Comparison of ENCODE assay signal across 25 cellular contexts in the genomic region with DNA sequence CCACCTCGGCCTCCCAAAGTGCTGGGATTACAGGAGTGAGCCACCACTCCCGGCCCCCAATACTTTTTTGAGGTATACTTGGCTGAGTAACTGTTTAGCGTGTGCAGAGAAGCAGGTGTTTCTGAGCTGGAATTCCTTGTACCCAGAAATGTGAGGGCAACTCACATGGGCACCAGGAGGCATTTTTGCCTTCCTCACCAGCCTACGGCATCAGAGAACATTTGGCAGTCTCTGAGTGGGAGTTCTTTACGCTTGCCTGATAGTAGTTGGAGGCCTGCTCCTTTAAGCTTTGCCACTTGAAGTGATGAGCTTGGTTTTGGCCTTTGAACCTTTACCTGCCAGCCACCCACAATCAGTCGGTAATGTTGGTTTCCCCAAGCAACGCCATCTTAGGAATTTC. TPM values are rescaled to one million over a fixed set of nuclear protein-coding genes. Genes with fewer than 3 reads are reported as not detected.
DNase-seq lines count a peak whose midpoint lies in the region; ATAC-seq, FAIRE-seq and TF ChIP-seq lines count a peak whose summit lies in the region.
"Had no signal": no experiment of that assay in that cellular context is flagged by ENCODE, and none has a peak within 500 bp of the region (broad histone marks: within the 10 kb centered on the region; RNA-seq: fewer than 3 reads in every experiment).

No MANE protein-coding gene starts in this region.

- ATAC-seq in GM21390 (IDR thresholded peaks at IDR 0.05; ENCODE audit: unreplicated experiment) = no peak
- no peak for ATAC-seq in activated T-cell treated with anti-CD3 and anti-CD28 coated beads, Interleukin-2, amount 50 U/mL, for 4 hours
- no peak for ATAC-seq in SK-N-SH treated with all-trans-retinoic acid at 6 μM for 48 hours
- ATAC-seq: left lobe of liver, pancreas had no signal

- H3K36me3 ChIP-seq in HUES48 (ENCODE audit: control insufficient read depth, insufficient read depth, low read length) (no peaks in the 10 kb centered on the region), astrocyte (ENCODE audit: insufficient read depth, low read length) (no peaks in the 10 kb centered on the region), mesodermal cell (ENCODE audit: control insufficient read depth, insufficient read depth, low read length) (no peaks in the 10 kb centered on the region), skeletal muscle tissue (ENCODE audit: control insufficient read depth in 3 of 3, insufficient read depth in 3 of 3, low read length in 3 of 3) (no peaks in the 10 kb centered on the region)
- H3K36me3 ChIP-seq: BLaER1 treated with 17β-estradiol and CSF1 and Interleukin-3, amounts not matched to agents 10 nM and 100 nM; brain microvascular endothelial cell; pancreas; spleen; stomach; tibial artery had no signal

- no peaks in the 10 kb centered on the region for H3K36me3 Mint-ChIP-seq in astrocyte (ENCODE audit: low read depth, unreplicated experiment)
- H3K36me3 Mint-ChIP-seq in activated T-cell treated with anti-CD3 and anti-CD28 coated beads, Interleukin-2, amount 50 U/mL, for 4 hours (ENCODE audit: insufficient read depth) = no peaks in the 10 kb centered on the region
- H3K36me3 Mint-ChIP-seq: activated naive CD4-positive, alpha-beta T cell treated with anti-CD3 and anti-CD28 coated beads, Interleukin-2, amount 50 U/mL, for 24 hours had no signal

- FAIRE-seq in astrocyte (lab: Jason Lieb, UNC) = no peak
- FAIRE-seq: colon, endothelial cell of umbilical vein, GM12892 had no signal

- H3K9me3 ChIP-seq in HUES48 (ENCODE audit: control insufficient read depth, insufficient read depth, low read length) = no peaks in the 10 kb centered on the region
- peaks cover 3% of the 10 kb centered on the region for H3K9me3 ChIP-seq in astrocyte (ENCODE audit: insufficient read depth, low read depth, low read length)
- no peaks in the 10 kb centered on the region for H3K9me3 ChIP-seq in mesodermal cell (ENCODE audit: control insufficient read depth, low read length)
- no peaks in the 10 kb centered on the region for H3K9me3 ChIP-seq in skeletal muscle tissue (ENCODE audit: control insufficient read depth in 3 of 3, low read length in 3 of 3)
- H3K9me3 ChIP-seq: BLaER1 treated with 17β-estradiol and CSF1 and Interleukin-3, amounts not matched to agents 10 nM and 100 nM; pancreas; spleen; stomach; tibial artery had no signal

- H3K9me3 Mint-ChIP-seq in astrocyte (ENCODE audit: unreplicated experiment) = no peaks in the 10 kb centered on the region
- H3K9me3 Mint-ChIP-seq in activated T-cell treated with anti-CD3 and anti-CD28 coated beads, Interleukin-2, amount 50 U/mL, for 4 hours = no peaks in the 10 kb centered on the region
- H3K9me3 Mint-ChIP-seq: activated naive CD4-positive, alpha-beta T cell treated with anti-CD3 and anti-CD28 coated beads, Interleukin-2, amount 50 U/mL, for 24 hours; activated T-helper 2 cell treated with anti-CD3 and anti-CD28 coated beads, Interferon-gamma antibody, Interleukin-2, Interleukin-4, amounts not matched to agents 10 μg/mL and 5 μg/mL and 100 μg/mL, durations not matched to agents 14 hours and 24 hours and 36 hours had no signal

- no peak overlapping the region for H3K9ac ChIP-seq in HUES48 (ENCODE audit: low read depth, low read length)
- H3K9ac ChIP-seq in astrocyte (ENCODE audit: low read length) = no peak overlapping the region
- H3K9ac ChIP-seq in skeletal muscle tissue (ENCODE audit: low read depth in 1 of 3, low read length in 3 of 3) = peak overlapping the region in 2 of 3 donors; percentile 6 to 34
- H3K9ac ChIP-seq: BLaER1 treated with 17β-estradiol and CSF1 and Interleukin-3, amounts not matched to agents 10 nM and 100 nM had no signal

- H3K4me3 Mint-ChIP-seq in astrocyte (ENCODE audit: unreplicated experiment) = no peak overlapping the region
- H3K4me3 Mint-ChIP-seq in activated T-cell treated with anti-CD3 and anti-CD28 coated beads, Interleukin-2, amount 50 U/mL, for 4 hours = no peak overlapping the region
- H3K4me3 Mint-ChIP-seq: activated naive CD4-positive, alpha-beta T cell treated with anti-CD3 and anti-CD28 coated beads, Interleukin-2, amount 50 U/mL, for 24 hours had no signal

- H3K4me3 ChIP-seq in HUES48 (ENCODE audit: low read depth, low read length) = no peak overlapping the region
- H3K4me3 ChIP-seq in astrocyte (ENCODE audit: insufficient read depth, low read depth, low read length) = no peak overlapping the region
- H3K4me3 ChIP-seq in mesodermal cell (ENCODE audit: extremely low read depth, insufficient read depth, low read length, poor library complexity, severe bottlenecking) = no peak overlapping the region
- no peak overlapping the region for H3K4me3 ChIP-seq in skeletal muscle tissue (ENCODE audit: low read length in 3 of 3)
- H3K4me3 ChIP-seq: BLaER1 treated with 17β-estradiol and CSF1 and Interleukin-3, amounts not matched to agents 10 nM and 100 nM; pancreas; spleen; stomach; tibial artery had no signal

- H4K20me1 ChIP-seq in astrocyte (ENCODE audit: insufficient read depth, low read length) = peaks cover 16% of the 10 kb centered on the region

- 84 to 86% methylated on average over 5 of the region's 7 CpGs for WGBS in mesodermal cell (ENCODE audit: insufficient coverage in 2 of 2), 2 experiments

- H3K4me1 ChIP-seq in HUES48 (ENCODE audit: control insufficient read depth, insufficient read depth, low read length) = peaks cover 5% of the 10 kb centered on the region; the same call in 1 of the 2 replicates
- H3K4me1 ChIP-seq in astrocyte (ENCODE audit: insufficient read depth, low read length) = peaks cover 18% of the 10 kb centered on the region
- H3K4me1 ChIP-seq in mesodermal cell (ENCODE audit: control insufficient read depth, insufficient read depth, low read length, poor library complexity, severe bottlenecking) = peaks cover 11% of the 10 kb centered on the region
- peaks cover 65 to 66% (median 66%) of the 10 kb centered on the region in 3 donors for H3K4me1 ChIP-seq in skeletal muscle tissue (ENCODE audit: control insufficient read depth in 3 of 3, insufficient read depth in 3 of 3, low read length in 3 of 3)
- H3K4me1 ChIP-seq: pancreas had no signal

- H3K79me2 ChIP-seq in astrocyte (ENCODE audit: insufficient read depth, low read length) = peaks cover 59% of the 10 kb centered on the region

- peaks cover 22% of the 10 kb centered on the region for H3K4me1 Mint-ChIP-seq in astrocyte (ENCODE audit: low read depth, unreplicated experiment)
- H3K4me1 Mint-ChIP-seq in activated T-cell treated with anti-CD3 and anti-CD28 coated beads, Interleukin-2, amount 50 U/mL, for 4 hours (ENCODE audit: low read depth) = peaks cover 20% of the 10 kb centered on the region

- H3K27me3 Mint-ChIP-seq in astrocyte (ENCODE audit: low read depth, unreplicated experiment) = no peaks in the 10 kb centered on the region
- peaks cover 9% of the 10 kb centered on the region for H3K27me3 Mint-ChIP-seq in activated T-cell treated with anti-CD3 and anti-CD28 coated beads, Interleukin-2, amount 50 U/mL, for 4 hours (ENCODE audit: low read depth)

- H3K27ac ChIP-seq in HUES48 (ENCODE audit: low read depth, low read length) (peak overlapping the region; percentile 10), astrocyte (ENCODE audit: low read depth, low read length) (no peak overlapping the region), mesodermal cell (ENCODE audit: low read depth, low read length, severe bottlenecking) (peak overlapping the region; percentile 57), skeletal muscle tissue (ENCODE audit: low read depth, low read length) (peak overlapping the region; percentile 81)
- H3K27ac ChIP-seq: BLaER1 treated with 17β-estradiol and CSF1 and Interleukin-3, amounts not matched to agents 10 nM and 100 nM; brain microvascular endothelial cell; pancreas; stomach; tibial artery had no signal

- TF ChIP-seq CTCF in astrocyte (IDR thresholded peaks at IDR 0.05; ENCODE audit: insufficient read depth, low read depth, low read length) = no peak

- no peak overlapping the region for H3K4me2 ChIP-seq in astrocyte (ENCODE audit: low read length)
- H3K4me2 ChIP-seq: BLaER1 treated with 17β-estradiol and CSF1 and Interleukin-3, amounts not matched to agents 10 nM and 100 nM had no signal

- no peaks in the 10 kb centered on the region for H3K27me3 ChIP-seq in HUES48 (ENCODE audit: control insufficient read depth, insufficient read depth, low read length)
- H3K27me3 ChIP-seq in astrocyte (ENCODE audit: insufficient read depth, low read length) = no peaks in the 10 kb centered on the region
- H3K27me3 ChIP-seq in skeletal muscle tissue (ENCODE audit: control insufficient read depth in 3 of 3, insufficient read depth in 3 of 3, low read length in 3 of 3) = no peaks in the 10 kb centered on the region
- H3K27me3 ChIP-seq: BLaER1 treated with 17β-estradiol and CSF1 and Interleukin-3, amounts not matched to agents 10 nM and 100 nM; brain microvascular endothelial cell; pancreas; spleen; stomach; tibial artery had no signal

- DNase-seq in astrocyte (ENCODE audit: low read depth) = no peak
- DNase-seq in activated T-cell treated with anti-CD3 and anti-CD28 coated beads, Interleukin-2, amount 50 U/mL, for 4 hours = no peak
- DNase-seq: amniotic stem cell, MV-4-11, NCI-H1436, NCI-H2081, NCI-H226, pancreas, SHP77, spleen, stomach, tibial artery had no signal

- peak overlapping the region; percentile 18 for H3K27ac Mint-ChIP-seq in astrocyte (ENCODE audit: unreplicated experiment)
- H3K27ac Mint-ChIP-seq: activated naive CD4-positive, alpha-beta T cell treated with anti-CD3 and anti-CD28 coated beads, Interleukin-2, amount 50 U/mL, for 24 hours; activated T-helper 2 cell treated with anti-CD3 and anti-CD28 coated beads, Interferon-gamma antibody, Interleukin-2, Interleukin-4, amounts not matched to agents 10 μg/mL and 5 μg/mL and 100 μg/mL, durations not matched to agents 14 hours and 24 hours and 36 hours had no signal

- no peak overlapping the region for H2AFZ ChIP-seq in astrocyte (ENCODE audit: low read depth, low read length)

TF ChIP-seq in SK-N-SH treated with all-trans-retinoic acid at 6 μM for 48 hours, 23 proteins besides CTCF, POLR2A, EP300 and RAD21 (continues in another document):
- TF ChIP-seq TOX (CRISPR knock-in tag; IDR thresholded peaks at IDR 0.05; ENCODE audit: borderline replicate concordance) = no peak
- TF ChIP-seq CSDC2 (CRISPR knock-in tag; IDR thresholded peaks at IDR 0.05) = no peak

RNA-seq across cellular contexts. Expression of gene PARVB, which starts 9.2 kb away (rescaled TPM):
- total RNA-seq in astrocyte = 22.0 and 23.0 TPM in 2 replicates
- polyA plus RNA-seq in mesodermal cell (2013, experiment 1 of 2) = 28.9 TPM
- 25.8 TPM for polyA plus RNA-seq in mesodermal cell (2013, experiment 2 of 2)
- total RNA-seq in skeletal muscle tissue = 11.0 TPM
- 10 to 100 TPM; 15.1 to 21.5 (median 19.6) TPM for total RNA-seq in activated T-cell treated with anti-CD3 and anti-CD28 coated beads, Interleukin-2, amount 50 U/mL, for 4 hours

Comparison
In these comparisons a context has a peak if more than half of its experiments do, and no peak if none do; other contexts are left out.
1. H3K9ac ChIP-seq: peak in skeletal muscle tissue (2 of 3); none in HUES48 (single experiment) and astrocyte (single experiment).